Comparison of ENCODE assay signal across 9 cellular contexts in the genomic region with DNA sequence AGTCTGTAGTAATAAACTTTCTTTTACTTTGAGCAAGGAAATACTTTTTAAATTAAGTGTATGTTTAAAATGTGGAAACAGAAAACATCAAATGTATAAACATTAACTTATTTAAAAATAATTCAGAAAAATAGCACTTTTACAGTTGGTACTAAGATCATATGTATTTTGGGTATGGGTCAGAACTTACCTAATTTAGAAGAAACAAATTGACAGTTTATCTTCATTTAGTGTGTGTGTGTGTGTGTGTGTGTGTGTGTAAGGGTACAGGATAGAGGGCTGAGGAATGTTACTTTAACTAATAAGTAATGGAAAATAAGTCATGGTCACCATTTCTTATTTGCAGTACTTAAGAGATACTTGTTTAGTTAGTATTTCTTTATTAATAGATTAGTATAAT. TPM values are rescaled to one million over a fixed set of nuclear protein-coding genes. Genes with fewer than 3 reads are reported as not detected.
DNase-seq lines count a peak whose midpoint lies in the region; ATAC-seq, FAIRE-seq and TF ChIP-seq lines count a peak whose summit lies in the region.
"Had no signal": no experiment of that assay in that cellular context is flagged by ENCODE, and none has a peak within 500 bp of the region (broad histone marks: within the 10 kb centered on the region; RNA-seq: fewer than 3 reads in every experiment).

No MANE protein-coding gene starts in this region.

- DNase-seq in chondrocyte (ENCODE audit: low spot score) (no peak), midbrain (lab: John Stamatoyannopoulos, UW) (no peak), RCC 7860 (ENCODE audit: low spot score) (no peak), occipital lobe (lab: John Stamatoyannopoulos, UW) (no peak), COLO668 (lab: John Stamatoyannopoulos, UW; ENCODE audit: unreplicated experiment) (no peak)
- DNase-seq in naive thymus-derived CD8-positive, alpha-beta T cell = no peak
- DNase-seq: head of caudate nucleus had no signal

- POLR2A ChIA-PET in naive thymus-derived CD8-positive, alpha-beta T cell (lab: Charles Lee) = no interaction called here

- no peaks in the 10 kb centered on the region for H3K9me3 Mint-ChIP-seq in chondrocyte (ENCODE audit: low read depth)
- no peaks in the 10 kb centered on the region for H3K9me3 Mint-ChIP-seq in naive thymus-derived CD8-positive, alpha-beta T cell

- H4K20me1 ChIP-seq in BLaER1 (peaks cover 70% of the 10 kb centered on the region), KMS-11 (ENCODE audit: insufficient read depth) (no peaks in the 10 kb centered on the region)

- peak overlapping the region; percentile 59 for H3K27ac Mint-ChIP-seq in chondrocyte (ENCODE audit: unreplicated experiment)
- peak overlapping the region in 2 of 10 donors; percentile 9 to 16 for H3K27ac Mint-ChIP-seq in naive thymus-derived CD8-positive, alpha-beta T cell

- TF ChIP-seq CTCF in KMS-11 (conservative IDR thresholded peaks at IDR 0.05; ENCODE audit: low read depth, low read length) (no peak), chondrocyte (IDR thresholded peaks at IDR 0.05) (no peak)

- peaks cover 83% of the 10 kb centered on the region for H3K79me2 ChIP-seq in KMS-11 (ENCODE audit: insufficient read depth, low read depth)

- H3K4me1 ChIP-seq in BLaER1 = peaks cover 40% of the 10 kb centered on the region
- H3K4me1 ChIP-seq in KMS-11 (ENCODE audit: low read depth, poor library complexity, severe bottlenecking) = peaks cover 23% of the 10 kb centered on the region

- H3K4me3 Mint-ChIP-seq in chondrocyte (ENCODE audit: unreplicated experiment) = peak overlapping the region; percentile 90
- H3K4me3 Mint-ChIP-seq in naive thymus-derived CD8-positive, alpha-beta T cell = peak overlapping the region; percentile 66 to 97 (median 92)

- no peaks in the 10 kb centered on the region for H3K36me3 ChIP-seq in BLaER1
- H3K36me3 ChIP-seq in KMS-11 (ENCODE audit: insufficient read depth) = no peaks in the 10 kb centered on the region

- peak overlapping the region; percentile 93 for H3K4me2 ChIP-seq in BLaER1
- peak overlapping the region; percentile 84 for H3K4me2 ChIP-seq in KMS-11

- no peak overlapping the region for H2AFZ ChIP-seq in KMS-11 (ENCODE audit: low read depth)

- H3K9ac ChIP-seq in BLaER1 (peak overlapping the region; percentile 43), KMS-11 (peak overlapping the region; percentile 82; the same call in 1 of the 2 replicates)

- no peaks in the 10 kb centered on the region for H3K27me3 ChIP-seq in BLaER1
- no peaks in the 10 kb centered on the region for H3K27me3 ChIP-seq in KMS-11 (ENCODE audit: insufficient read depth, low read depth)

- peak overlapping the region; percentile 50; the same call in 1 of the 2 replicates for H3K4me3 ChIP-seq in BLaER1
- H3K4me3 ChIP-seq in KMS-11 (IDR thresholded peaks at IDR 0.05; ENCODE audit: insufficient read depth, low read depth, low read length) = no peak overlapping the region

- no peaks in the 10 kb centered on the region for H3K36me3 Mint-ChIP-seq in chondrocyte (ENCODE audit: low read depth)
- H3K36me3 Mint-ChIP-seq in naive thymus-derived CD8-positive, alpha-beta T cell = peaks cover 0 to 3% (median 2%) of the 10 kb centered on the region in 3 donors

- H3K4me1 Mint-ChIP-seq in chondrocyte (ENCODE audit: low read depth) = peaks cover 70% of the 10 kb centered on the region
- H3K4me1 Mint-ChIP-seq in naive thymus-derived CD8-positive, alpha-beta T cell = peaks cover 38 to 82% (median 67%) of the 10 kb centered on the region in 4 donors

- no peaks in the 10 kb centered on the region for H3K27me3 Mint-ChIP-seq in chondrocyte (ENCODE audit: low read depth)
- H3K27me3 Mint-ChIP-seq in naive thymus-derived CD8-positive, alpha-beta T cell = no peaks in the 10 kb centered on the region

- H3K9me3 ChIP-seq in BLaER1 = peaks cover 5% of the 10 kb centered on the region

- no peak for FAIRE-seq in RCC 7860 (lab: Jason Lieb, UNC)

- ATAC-seq in naive thymus-derived CD8-positive, alpha-beta T cell = no peak

- H3K27ac ChIP-seq in BLaER1 (no peak overlapping the region), KMS-11 (no peak overlapping the region; the same call in 1 of the 2 replicates)

RNA-seq across cellular contexts. Expression of gene MAN1A2, which starts 3.3 kb away (rescaled TPM):
- 42.7 to 68.3 TPM (median 45.1 TPM) in 3 replicates for total RNA-seq in chondrocyte
- 10 to 100 TPM; 60.3 to 62.0 TPM for total RNA-seq in naive thymus-derived CD8-positive, alpha-beta T cell
- polyA plus RNA-seq in naive thymus-derived CD8-positive, alpha-beta T cell = 10 to 100 TPM; 13.6 to 21.9 (median 21.6) TPM
- 127 TPM for total RNA-seq in occipital lobe
